Comparison of ENCODE assay signal across 15 cellular contexts in genomic region chr13:107531816-107532215, GRCh38.
"Had no signal": no experiment of that assay in that cellular context is flagged by ENCODE, and none has a peak within 500 bp of the region (broad histone marks: within the 10 kb centered on the region; RNA-seq: fewer than 3 reads in every experiment).

No MANE protein-coding gene starts in this region.

- H3K27ac ChIP-seq: colonic mucosa, esophagus muscularis mucosa, lower lobe of right lung, pancreas, right lobe of liver, transverse colon had no signal

- H3K9me3 ChIP-seq: colonic mucosa, esophagus muscularis mucosa, lower lobe of right lung, pancreas, right lobe of liver, transverse colon had no signal

- DNase-seq: colonic mucosa; effector CD8-positive, alpha-beta T cell; endodermal cell; left ventricle myocardium superior; lower lobe of right lung; natural killer cell; occipital lobe; pancreas; right lobe of liver; small intestine; stimulated activated CD4-positive, alpha-beta T cell treated with anti-CD3 and anti-CD28 coated beads, Interleukin-15, amount 100 ng/mL, for 24 hours; stimulated activated CD4-positive, alpha-beta T cell treated with anti-CD3 and anti-CD28 coated beads, Interleukin-2, amount 100 ng/mL, for 48 hours; stimulated activated naive B cell treated with anti-CD40 and anti-IgM and Interleukin-4, amounts not matched to agents 10 μg/mL and 1 μg/mL and 100 μg/mL, for 72 hours; transverse colon had no signal

- H3K27me3 ChIP-seq: colonic mucosa, esophagus muscularis mucosa, pancreas, right lobe of liver, transverse colon had no signal

- H3K4me3 ChIP-seq: colonic mucosa, esophagus muscularis mucosa, lower lobe of right lung, pancreas, right lobe of liver, transverse colon had no signal

- H3K36me3 ChIP-seq: colonic mucosa, esophagus muscularis mucosa, lower lobe of right lung, pancreas, right lobe of liver, transverse colon had no signal

- H3K4me1 ChIP-seq: colonic mucosa, esophagus muscularis mucosa, lower lobe of right lung, pancreas, right lobe of liver, transverse colon had no signal

- ATAC-seq: left ventricle myocardium superior; lower lobe of right lung; natural killer cell; pancreas; right lobe of liver; stimulated activated naive B cell treated with anti-CD40 and anti-IgM and Interleukin-4, amounts not matched to agents 10 μg/mL and 1 μg/mL and 100 μg/mL, for 72 hours had no signal
